6 cellular contexts compared by ENCODE assay signal in genomic region chr10:53770903-53771302, GRCh38.
"Had no signal": no experiment of that assay in that cellular context is flagged by ENCODE, and none has a peak within 500 bp of the region (broad histone marks: within the 10 kb centered on the region; RNA-seq: fewer than 3 reads in every experiment).

No MANE protein-coding gene starts in this region.

- H3K4me3 ChIP-seq: GM23338 had no signal

- ATAC-seq: GM23338, HepG2 had no signal

- H3K27ac ChIP-seq: HL-60 had no signal

- DNase-seq: H9, HCEC 1CT, KBM-7 had no signal

- H3K4me2 ChIP-seq: GM23338 had no signal
